30 cellular contexts compared by ENCODE assay signal in the genomic region with DNA sequence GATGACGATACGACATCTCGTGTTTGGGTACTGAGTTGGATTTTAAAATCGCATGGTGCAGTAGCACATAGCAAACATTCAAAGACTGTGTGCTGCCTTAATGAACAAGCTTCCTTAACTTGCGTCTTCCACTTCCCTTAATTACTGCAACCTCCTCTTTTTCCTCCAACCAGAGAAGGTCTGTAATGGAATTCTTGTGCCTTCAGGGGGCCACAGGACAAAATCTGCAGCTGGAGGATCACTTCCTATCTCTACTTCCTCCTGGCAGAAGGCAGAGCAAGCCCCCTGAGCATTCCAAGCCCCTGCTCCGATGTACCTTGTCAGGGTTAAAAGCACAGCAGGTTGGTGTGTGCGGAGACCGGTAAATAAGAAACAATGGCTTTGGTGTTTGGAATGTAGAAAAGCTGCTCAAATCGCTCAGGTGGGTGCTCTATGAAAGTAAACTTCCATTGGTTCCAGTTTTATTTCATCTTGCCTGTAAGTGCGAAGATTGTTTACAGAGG.
"Had no signal": no experiment of that assay in that cellular context is flagged by ENCODE, and none has a peak within 500 bp of the region (broad histone marks: within the 10 kb centered on the region; RNA-seq: fewer than 3 reads in every experiment).

No MANE protein-coding gene starts in this region.

- H2AFZ ChIP-seq: parathyroid adenoma had no signal

- FAIRE-seq: astrocyte, kidney had no signal

- H3K4me2 ChIP-seq: smooth muscle cell had no signal

- H3K4me3 ChIP-seq: coronary artery, dorsolateral prefrontal cortex, esophagus muscularis mucosa, heart right ventricle, psoas muscle, smooth muscle cell, stomach, thyroid gland, upper lobe of right lung had no signal

- H3K4me1 ChIP-seq: esophagus muscularis mucosa, heart right ventricle, parathyroid adenoma, psoas muscle, stomach, thyroid gland, upper lobe of right lung had no signal

- H3K36me3 ChIP-seq: brain microvascular endothelial cell, esophagus muscularis mucosa, heart right ventricle, stomach, thyroid gland, upper lobe of right lung had no signal

- H3K79me2 ChIP-seq: parathyroid adenoma had no signal

- ATAC-seq: activated CD4-positive, alpha-beta T cell treated with anti-CD3 and anti-CD28 coated beads for 36 hours; activated T-helper 17 cell treated with anti-CD3 and anti-CD28 coated beads, Interleukin-2, amount 50 U/mL, for 72 hours; heart right ventricle; left colon; naive thymus-derived CD8-positive, alpha-beta T cell; psoas muscle; stimulated activated naive B cell treated with anti-CD40 and anti-IgM and Interleukin-4, amounts not matched to agents 10 μg/mL and 1 μg/mL and 100 μg/mL, for 72 hours; upper lobe of right lung had no signal

- DNase-seq: activated CD4-positive, alpha-beta T cell treated with anti-CD3 and anti-CD28 coated beads for 36 hours; activated CD4-positive, alpha-beta T cell treated with anti-CD3 and anti-CD28 coated beads, Interleukin-2, amount 50 U/mL, for 48 hours; activated CD4-positive, CD25-positive, alpha-beta regulatory T cell; activated CD8-positive, alpha-beta memory T cell treated with anti-CD3 and anti-CD28 coated beads for 24 hours; activated gamma-delta T cell treated with Interleukin-2 at 50 U/mL for 16 hours; activated naive CD4-positive, alpha-beta T cell treated with anti-CD3 and anti-CD28 coated beads, Interleukin-2, amount 50 U/mL, for 16 hours; activated T-cell treated with anti-CD3 and anti-CD28 coated beads, Interleukin-2, amount 50 U/mL, for 24 hours; amniotic stem cell; brain microvascular endothelial cell; dorsolateral prefrontal cortex; foreskin melanocyte; heart right ventricle; immature natural killer cell; kidney; left colon; naive thymus-derived CD8-positive, alpha-beta T cell; occipital lobe; psoas muscle; stimulated activated CD4-positive, alpha-beta T cell treated with anti-CD3 and anti-CD28 coated beads, Interleukin-1b, Interleukin-23, amount 100 ng/mL, for 48 hours; stimulated activated naive B cell treated with anti-CD40 and anti-IgM and Interleukin-4, amounts not matched to agents 10 μg/mL and 1 μg/mL and 100 μg/mL, for 72 hours; stomach; T-helper 1 cell; thyroid gland; upper lobe of right lung had no signal

- H3K9ac ChIP-seq: parathyroid adenoma had no signal

- H3K27ac ChIP-seq: brain microvascular endothelial cell, coronary artery, dorsolateral prefrontal cortex, esophagus muscularis mucosa, heart right ventricle, parathyroid adenoma, psoas muscle, stomach, thyroid gland, upper lobe of right lung had no signal

- H3K9me3 ChIP-seq: thyroid gland had no signal

- H3K27me3 ChIP-seq: brain microvascular endothelial cell, dorsolateral prefrontal cortex, thyroid gland had no signal
